23 cellular contexts compared by ENCODE assay signal in the genomic region with DNA sequence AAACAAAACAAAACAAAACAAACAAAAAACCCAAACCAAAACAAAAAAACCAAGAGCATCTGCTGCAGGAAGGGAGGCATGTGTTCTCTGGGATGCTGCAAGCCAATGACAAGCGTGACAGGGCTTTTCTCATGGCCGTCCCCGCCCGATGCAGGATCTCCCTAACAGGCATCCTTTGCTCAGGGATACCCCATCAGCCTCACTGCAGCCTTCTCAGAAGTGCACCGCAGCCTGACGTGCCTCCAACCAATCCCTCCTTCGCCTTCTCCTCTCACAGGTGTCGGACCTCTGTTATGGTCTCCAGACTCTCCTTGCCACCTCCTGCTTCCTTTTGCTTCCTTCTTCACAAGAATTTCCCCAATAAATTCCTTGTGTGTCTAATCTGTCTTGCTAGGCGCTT.
DNase-seq lines count a peak whose midpoint lies in the region; ATAC-seq, FAIRE-seq and TF ChIP-seq lines count a peak whose summit lies in the region.
"Had no signal": no experiment of that assay in that cellular context is flagged by ENCODE, and none has a peak within 500 bp of the region (broad histone marks: within the 10 kb centered on the region; RNA-seq: fewer than 3 reads in every experiment).

No MANE protein-coding gene starts in this region.

- H3K9ac ChIP-seq in HepG2 (ENCODE audit: insufficient read depth, low read depth, low read length), result no peak overlapping the region
- H3K9ac ChIP-seq: BLaER1 had no signal

- H3K36me3 ChIP-seq in HepG2 (replicated peaks in 1 of 2; ENCODE audit: control insufficient read depth in 1 of 2, insufficient read depth in 2 of 2, low read length in 2 of 2) (no peaks in the 10 kb centered on the region), right lobe of liver (no peaks in the 10 kb centered on the region)
- H3K36me3 ChIP-seq in CD8-positive, alpha-beta T cell (ENCODE audit: insufficient read depth, low read length), result no peaks in the 10 kb centered on the region
- H3K36me3 ChIP-seq: BE2C, BLaER1 had no signal

- TF ChIP-seq CTCF in HepG2 (CRISPR knock-in tag; IDR thresholded peaks at IDR 0.05), result no peak
- TF ChIP-seq CTCF in right lobe of liver (IDR thresholded peaks at IDR 0.05), result no peak
- no peak for TF ChIP-seq CTCF in endothelial cell (IDR thresholded peaks at IDR 0.05; ENCODE audit: unreplicated experiment)
- TF ChIP-seq CTCF in osteocyte (IDR thresholded peaks at IDR 0.05), result no peak
- TF ChIP-seq CTCF in CD8-positive, alpha-beta T cell (IDR thresholded peaks at IDR 0.05), result no peak

- no peaks in the 10 kb centered on the region for H4K20me1 ChIP-seq in HepG2 (ENCODE audit: insufficient read depth, low read length)
- H4K20me1 ChIP-seq: BLaER1 had no signal

- no peak for FAIRE-seq in HepG2 (lab: Jason Lieb, UNC)
- FAIRE-seq: A204.1, D721Med, G401.6, GM12891 had no signal

- no peak overlapping the region for H3K27ac ChIP-seq in HepG2 (ENCODE audit: extremely low read length, insufficient read depth, low read length)
- H3K27ac ChIP-seq in right lobe of liver, result no peak overlapping the region
- no peak overlapping the region for H3K27ac ChIP-seq in CD8-positive, alpha-beta T cell (ENCODE audit: low read depth, low read length)
- H3K27ac ChIP-seq: BLaER1 had no signal

- H3K4me3 ChIP-seq in HepG2 (replicated peaks in 1 of 3; ENCODE audit: insufficient read depth in 1 of 3, low read depth in 2 of 3, low read length in 3 of 3) (no peak overlapping the region), right lobe of liver (no peak overlapping the region)
- no peak overlapping the region for H3K4me3 ChIP-seq in CD8-positive, alpha-beta T cell (ENCODE audit: low read depth, low read length)
- H3K4me3 ChIP-seq: BLaER1 had no signal

- H3K4me1 ChIP-seq in HepG2 (ENCODE audit: insufficient read depth, low read length), result no peaks in the 10 kb centered on the region
- no peaks in the 10 kb centered on the region for H3K4me1 ChIP-seq in right lobe of liver
- no peaks in the 10 kb centered on the region for H3K4me1 ChIP-seq in CD8-positive, alpha-beta T cell (ENCODE audit: insufficient read depth, low read length)
- H3K4me1 ChIP-seq: BE2C, BLaER1, Caco-2 had no signal

- H3K4me3 Mint-ChIP-seq in endothelial cell (ENCODE audit: unreplicated experiment) (peak overlapping the region; percentile 62), osteocyte (ENCODE audit: unreplicated experiment) (no peak overlapping the region)
- H3K4me3 Mint-ChIP-seq in CD8-positive, alpha-beta T cell, result no peak overlapping the region
- H3K4me3 Mint-ChIP-seq: CD14-positive monocyte; CD4-positive, alpha-beta memory T cell; CD4-positive, CD25-positive, alpha-beta regulatory T cell had no signal

- CTCF ChIA-PET in HepG2 (lab: Yijun Ruan, JAX; ENCODE audit: low intra/inter-chr PET ratio, low total read pairs), result no interaction called here
- CTCF ChIA-PET in CD8-positive, alpha-beta T cell (lab: Charles Lee), result no interaction called here

- peaks cover 97% of the 10 kb centered on the region for H3K9me3 ChIP-seq in HepG2 (ENCODE audit: low read length)
- no peaks in the 10 kb centered on the region for H3K9me3 ChIP-seq in right lobe of liver
- H3K9me3 ChIP-seq in CD8-positive, alpha-beta T cell (ENCODE audit: low read length), result no peaks in the 10 kb centered on the region
- H3K9me3 ChIP-seq: BE2C, BLaER1, Caco-2 had no signal

- peaks cover 12% of the 10 kb centered on the region for H3K36me3 Mint-ChIP-seq in endothelial cell (ENCODE audit: low read depth, unreplicated experiment)
- H3K36me3 Mint-ChIP-seq in osteocyte (ENCODE audit: unreplicated experiment), result no peaks in the 10 kb centered on the region
- no peaks in the 10 kb centered on the region for H3K36me3 Mint-ChIP-seq in CD8-positive, alpha-beta T cell
- H3K36me3 Mint-ChIP-seq: CD14-positive monocyte; CD4-positive, alpha-beta memory T cell; CD4-positive, CD25-positive, alpha-beta regulatory T cell had no signal

- BruUV-seq in HepG2 (replicated peaks; lab: Mats Ljungman, UMichigan), result no TSS peak

- ATAC-seq in HepG2 (no peak), right lobe of liver (no peak), GM18520 (IDR thresholded peaks at IDR 0.05; ENCODE audit: unreplicated experiment) (no peak)
- no peak for ATAC-seq in CD8-positive, alpha-beta T cell

- no peak overlapping the region for H3K27ac Mint-ChIP-seq in endothelial cell (ENCODE audit: unreplicated experiment)
- no peak overlapping the region for H3K27ac Mint-ChIP-seq in osteocyte (ENCODE audit: unreplicated experiment)
- no peak overlapping the region for H3K27ac Mint-ChIP-seq in CD8-positive, alpha-beta T cell
- H3K27ac Mint-ChIP-seq: CD14-positive monocyte; CD4-positive, alpha-beta memory T cell; CD4-positive, CD25-positive, alpha-beta regulatory T cell had no signal

- POLR2A ChIA-PET in HepG2 (lab: Yijun Ruan, JAX), result no interaction called here
- POLR2A ChIA-PET in CD8-positive, alpha-beta T cell (lab: Charles Lee), result no interaction called here

- no peak for TF ChIP-seq RAD21 in HepG2 (CRISPR knock-in tag; IDR thresholded peaks at IDR 0.05)

- in situ Hi-C loops in HepG2 (cut with HindIII; ENCODE audit: extremely low pct_ligation_motif_present, low pct_unique_long_range_greater_than_20kb), result no loop called here

- TF ChIP-seq EP300 in HepG2 (IDR thresholded peaks at IDR 0.05; ENCODE audit: low read depth in 2 of 2, low read length in 2 of 2) (no peak), HepG2 (CRISPR knock-in tag; IDR thresholded peaks at IDR 0.05; ENCODE audit: borderline replicate concordance) (no peak)

- DNase-seq in HepG2 (ENCODE audit: low spot score) (no peak), right lobe of liver (no peak), endothelial cell (ENCODE audit: low spot score) (no peak), osteocyte (ENCODE audit: extremely low spot score, unreplicated experiment) (peak; percentile 57)
- DNase-seq in stimulated activated CD4-positive, alpha-beta T cell treated with anti-CD3 and anti-CD28 coated beads, Interleukin-15, amount 100 ng/mL, for 24 hours, result no peak
- DNase-seq in CD8-positive, alpha-beta T cell, result no peak
- DNase-seq: 8988T; ACHN; BE2C; C1 segment of cervical spinal cord; Caco-2; Calu3; CD4-positive, alpha-beta memory T cell; CD4-positive, CD25-positive, alpha-beta regulatory T cell; DMS79 treated with DMSO at 0.1 percent for 48 hours; GF-D8 had no signal

- WGBS in HepG2 (ENCODE audit: low lambda C conversion rate), result 30% methylated on average over 9 of the region's 9 CpGs
- WGBS in right lobe of liver (ENCODE audit: insufficient coverage, low coverage, low lambda C conversion rate, missing lambda C conversion rate), result 68% methylated on average over 7 of the region's 9 CpGs

- no peak overlapping the region for H2AFZ ChIP-seq in HepG2 (ENCODE audit: low read length)

- H3K9me3 Mint-ChIP-seq in endothelial cell (ENCODE audit: unreplicated experiment) (peaks cover 35% of the 10 kb centered on the region), osteocyte (ENCODE audit: unreplicated experiment) (peaks cover 45% of the 10 kb centered on the region)
- peaks cover 8% of the 10 kb centered on the region for H3K9me3 Mint-ChIP-seq in CD8-positive, alpha-beta T cell

- H3K27me3 ChIP-seq in HepG2 (ENCODE audit: control insufficient read depth in 1 of 2, insufficient read depth in 2 of 2, low read length in 2 of 2) (no peaks in the 10 kb centered on the region), right lobe of liver (no peaks in the 10 kb centered on the region)
- no peaks in the 10 kb centered on the region for H3K27me3 ChIP-seq in CD8-positive, alpha-beta T cell (ENCODE audit: insufficient read depth, low read length)
- H3K27me3 ChIP-seq: BE2C, BLaER1 had no signal

- H3K27me3 Mint-ChIP-seq in endothelial cell (ENCODE audit: unreplicated experiment) (peaks cover 12% of the 10 kb centered on the region), osteocyte (ENCODE audit: unreplicated experiment) (no peaks in the 10 kb centered on the region)
- no peaks in the 10 kb centered on the region for H3K27me3 Mint-ChIP-seq in CD8-positive, alpha-beta T cell (ENCODE audit: low read depth)
- H3K27me3 Mint-ChIP-seq: CD4-positive, alpha-beta memory T cell; CD4-positive, CD25-positive, alpha-beta regulatory T cell had no signal

- TF ChIP-seq POLR2A in HepG2 (IDR thresholded peaks at IDR 0.05; ENCODE audit: insufficient read depth in 1 of 2, low read depth in 2 of 2, low read length in 2 of 2) (no peak), right lobe of liver (IDR thresholded peaks at IDR 0.05) (no peak)

- intact Hi-C loops in HepG2 (cut with micrococcal nuclease; ENCODE audit: unreplicated experiment), result no loop called here
- intact Hi-C loops in right lobe of liver (cut with DNase I), result no loop called here
- intact Hi-C loops in CD8-positive, alpha-beta T cell (cut with DNase I, micrococcal nuclease), result no loop called here

- no peaks in the 10 kb centered on the region for H3K79me2 ChIP-seq in HepG2 (ENCODE audit: insufficient read depth, low read length)

- no peak overlapping the region for H3K4me2 ChIP-seq in HepG2 (ENCODE audit: low read depth, low read length)
- H3K4me2 ChIP-seq: BLaER1 had no signal

- H3K4me1 Mint-ChIP-seq in endothelial cell (ENCODE audit: unreplicated experiment), result no peaks in the 10 kb centered on the region
- H3K4me1 Mint-ChIP-seq in osteocyte (ENCODE audit: unreplicated experiment), result no peaks in the 10 kb centered on the region
- no peaks in the 10 kb centered on the region for H3K4me1 Mint-ChIP-seq in CD8-positive, alpha-beta T cell (ENCODE audit: low read depth)
- H3K4me1 Mint-ChIP-seq: CD14-positive monocyte; CD4-positive, alpha-beta memory T cell; CD4-positive, CD25-positive, alpha-beta regulatory T cell had no signal

TF ChIP-seq in HepG2, 621 proteins besides CTCF, POLR2A, EP300 and RAD21 (continues in another document):
- TF ChIP-seq, protein P1, sequence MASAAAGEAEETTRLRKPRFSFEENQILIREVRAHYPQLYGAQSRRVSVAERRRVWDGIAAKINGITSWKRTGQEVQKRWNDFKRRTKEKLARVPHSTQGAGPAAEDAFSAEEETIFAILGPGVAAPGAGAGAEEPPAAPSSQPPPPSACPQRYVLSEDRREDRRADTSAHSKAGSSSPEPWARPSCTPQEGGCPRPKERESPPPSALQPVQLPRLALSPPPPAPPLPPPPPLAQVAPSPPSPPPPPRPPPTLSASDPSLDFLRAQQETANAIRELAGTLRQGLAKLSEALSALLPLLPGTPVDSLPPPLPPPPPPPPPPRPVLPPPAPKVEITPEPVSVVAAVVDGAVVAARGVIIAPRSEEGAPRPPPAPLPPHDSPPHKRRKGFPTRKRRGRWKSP (CRISPR knock-in tag; IDR thresholded peaks at IDR 0.05), result no peak
- TF ChIP-seq PHF5A (CRISPR knock-in tag; IDR thresholded peaks at IDR 0.05; ENCODE audit: low read depth, unreplicated experiment), result no peak
